ENCODE assay signal across 10 cellular contexts in the genomic region with DNA sequence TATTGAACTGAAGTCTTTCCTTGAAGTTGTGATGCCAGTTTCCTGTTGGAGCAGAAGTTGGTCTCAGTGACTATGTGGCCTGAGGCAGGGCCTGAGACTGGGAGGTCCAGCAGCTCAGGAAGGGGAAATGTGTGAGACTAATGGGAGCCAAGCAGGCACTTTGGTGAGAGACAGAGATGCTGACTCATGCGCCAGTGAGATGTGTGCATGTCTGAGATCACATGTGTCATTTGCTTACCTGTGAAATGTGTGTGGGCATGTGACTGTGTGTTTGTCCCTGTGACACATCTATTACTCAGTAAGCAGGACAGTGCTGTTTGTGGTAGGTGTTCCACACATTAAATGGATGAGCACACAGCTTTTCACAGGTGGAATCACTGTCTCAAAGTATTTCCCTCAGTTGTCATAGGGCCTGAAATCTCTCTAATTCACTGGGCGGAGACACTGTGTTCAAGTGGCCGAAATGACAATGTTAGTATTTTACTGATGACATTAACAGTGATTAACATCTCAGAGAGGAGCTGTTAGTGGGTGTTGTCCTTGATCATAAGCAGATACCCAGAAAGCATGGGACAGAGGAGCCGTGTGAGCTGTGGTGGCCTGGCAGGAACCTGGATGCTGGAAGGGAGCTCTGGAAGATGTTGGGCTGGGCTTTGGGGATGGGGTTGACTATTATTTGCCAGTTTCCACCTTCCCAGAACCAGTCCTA. TPM values are rescaled to one million over a fixed set of nuclear protein-coding genes. Genes with fewer than 3 reads are reported as not detected.
A peak's percentile ranks its signal among the peaks of the same experiment; 100 is the strongest.
DNase-seq lines count a peak whose midpoint lies in the region; ATAC-seq and TF ChIP-seq lines count a peak whose summit lies in the region.
"Had no signal": no experiment of that assay in that cellular context is flagged by ENCODE, and none has a peak within 500 bp of the region (broad histone marks: within the 10 kb centered on the region; RNA-seq: fewer than 3 reads in every experiment).

No MANE protein-coding gene starts in this region.

- H3K36me3 ChIP-seq in gastrocnemius medialis, result peaks cover 0 to 17% of the 10 kb centered on the region in 2 donors

- no peak overlapping the region for H3K4me3 Mint-ChIP-seq in MCF 10A (ENCODE audit: unreplicated experiment)
- H3K4me3 Mint-ChIP-seq: activated B cell treated with CpG ODN at 0.5 μM for 24 hours had no signal

- H3K27ac ChIP-seq in gastrocnemius medialis, result no peak overlapping the region

- ATAC-seq in gastrocnemius medialis (peak; percentile 44 to 61), GM18867 (IDR thresholded peaks at IDR 0.05; ENCODE audit: unreplicated experiment) (no peak)

- H3K9me3 ChIP-seq in gastrocnemius medialis, result no peaks in the 10 kb centered on the region

- H3K9me3 Mint-ChIP-seq in MCF 10A (ENCODE audit: unreplicated experiment), result no peaks in the 10 kb centered on the region
- H3K9me3 Mint-ChIP-seq: activated B cell treated with CpG ODN at 0.5 μM for 24 hours had no signal

- H3K4me1 ChIP-seq in gastrocnemius medialis, result peaks cover 8% of the 10 kb centered on the region in 2 donors

- intact Hi-C loops in MCF 10A (cut with micrococcal nuclease) (loop anchor here (10.0 kb wide), 1 partner anchor 226 kb away; no protein-coding TSS in a partner anchor), gastrocnemius medialis (cut with DNase I; ENCODE audit: low total_unique reads) (no loop called here)

- TF ChIP-seq POLR2A in gastrocnemius medialis (IDR thresholded peaks at IDR 0.05), result no peak

- H3K4me1 Mint-ChIP-seq in MCF 10A (ENCODE audit: insufficient read depth, unreplicated experiment), result peaks cover 21% of the 10 kb centered on the region
- H3K4me1 Mint-ChIP-seq: activated B cell treated with CpG ODN at 0.5 μM for 24 hours had no signal

- H3K27me3 ChIP-seq in gastrocnemius medialis, result no peaks in the 10 kb centered on the region

- no peak overlapping the region for H3K4me3 ChIP-seq in GM12865 (ENCODE audit: low read depth, low read length)
- H3K4me3 ChIP-seq in gastrocnemius medialis, result no peak overlapping the region

- CTCF ChIA-PET in MCF 10A (lab: Yijun Ruan, JAX), result interaction anchor here (0.6 to 2.3 kb wide), 5 partner anchors 9 to 152 kb away, joined by 3 to 11 read pairs (median 3); no protein-coding TSS in a partner anchor

- H3K27me3 Mint-ChIP-seq in MCF 10A (ENCODE audit: insufficient read depth, unreplicated experiment), result no peaks in the 10 kb centered on the region
- H3K27me3 Mint-ChIP-seq: activated B cell treated with CpG ODN at 0.5 μM for 24 hours had no signal

- in situ Hi-C loops in gastrocnemius medialis (cut with MboI; ENCODE audit: low sequenced_read_pairs in 4 of 4), result loop anchor here in 1 of 4 donors (10.0 kb wide), 1 partner anchor 76 kb away; a partner anchor contains a TSS

- peak overlapping the region; percentile 50 for H3K27ac Mint-ChIP-seq in MCF 10A (ENCODE audit: low read depth, unreplicated experiment)
- H3K27ac Mint-ChIP-seq: activated B cell treated with CpG ODN at 0.5 μM for 24 hours had no signal

- peak; percentile 30 for DNase-seq in GM12865 (ENCODE audit: low read depth)
- DNase-seq in LHCN-M2 (ENCODE audit: low read depth), result peak; percentile 55
- peak; percentile 68 for DNase-seq in MCF 10A (ENCODE audit: unreplicated experiment)
- DNase-seq in gastrocnemius medialis, result no peak
- no peak for DNase-seq in LoVo (ENCODE audit: low spot score)
- DNase-seq in NCI-H1048 (lab: John Stamatoyannopoulos, UW), result no peak
- no peak for DNase-seq in cerebellum (ENCODE audit: low spot score)
- DNase-seq: activated B cell treated with CpG ODN at 0.5 μM for 24 hours had no signal

- BruUV-seq in MCF 10A (replicated peaks; lab: Mats Ljungman, UMichigan), result no TSS peak

- TF ChIP-seq CTCF in GM12865 (IDR thresholded peaks at IDR 0.05; ENCODE audit: insufficient read depth, low read depth, low read length, missing control alignments) (no peak), MCF 10A (IDR thresholded peaks at IDR 0.05; ENCODE audit: unreplicated experiment) (no peak), gastrocnemius medialis (IDR thresholded peaks at IDR 0.05 in 4 of 5, conservative IDR thresholded peaks at IDR 0.05 in 1 of 5) (no peak)

- peaks cover 13% of the 10 kb centered on the region for H3K36me3 Mint-ChIP-seq in MCF 10A (ENCODE audit: insufficient read depth, unreplicated experiment)

- POLR2A ChIA-PET in MCF 10A (lab: Yijun Ruan, JAX), result interaction anchor here (0.6 to 1.7 kb wide), 13 partner anchors 9 to 246 kb away, joined by 3 to 16 read pairs (median 3); a partner anchor contains a TSS

RNA-seq across cellular contexts. Expression of a gene that starts 7.4 kb away (rescaled TPM):
- total RNA-seq in LHCN-M2 (2014; rRNA removed) (14.5 and 23.0 TPM in 2 replicates), MCF 10A (2022) (5.7 and 10.0 TPM in 2 replicates), gastrocnemius medialis (10 to 100 TPM; 12.3 to 19.2 (median 16.3) TPM), cerebellum (16.2 TPM)
- 24.6 TPM for polyA plus RNA-seq in LHCN-M2 (2012)

RNA-seq across cellular contexts. Expression of a gene that starts 13.2 kb away (rescaled TPM):
- total RNA-seq in LHCN-M2 (2014; rRNA removed) (0.98 and 1.4 TPM in 2 replicates), MCF 10A (2022) (0.37 and 1.1 TPM in 2 replicates), gastrocnemius medialis (under 1 TPM in 2 of 4 donors, not detected in 2; 0.53 to 0.61 TPM), cerebellum (4.0 TPM)
- 0.60 TPM for polyA plus RNA-seq in LHCN-M2 (2012)

RNA-seq across cellular contexts. Expression of a gene that starts 16.0 kb away (rescaled TPM):
- 22.8 and 33.0 TPM in 2 replicates for total RNA-seq in LHCN-M2 (2014; rRNA removed)
- polyA plus RNA-seq in LHCN-M2 (2012), result 62.0 TPM
- 45.4 and 48.2 TPM in 2 replicates for total RNA-seq in MCF 10A (2022)
- 10 to 100 TPM in 3 of 4 donors, 1 to 10 TPM in 1; 4.5 to 26.7 (median 22.0) TPM for total RNA-seq in gastrocnemius medialis
- 7.5 TPM for total RNA-seq in cerebellum

RNA-seq across cellular contexts. Expression of a gene that starts 29.7 kb away (rescaled TPM):
- total RNA-seq in LHCN-M2 (2014; rRNA removed) (not detected in 2 replicates), MCF 10A (2022) (not detected in 2 replicates), gastrocnemius medialis (not detected), cerebellum (not detected)
- polyA plus RNA-seq in LHCN-M2 (2012), result not detected
- total RNA-seq: activated B cell treated with CpG ODN at 0.5 μM for 24 hours, skeletal muscle tissue had no signal

RNA-seq across cellular contexts. Expression of a gene that starts 30.2 kb away (rescaled TPM):
- total RNA-seq in LHCN-M2 (2014; rRNA removed) (2.8 and 3.6 TPM in 2 replicates), MCF 10A (2022) (4.6 and 7.0 TPM in 2 replicates), gastrocnemius medialis (1 to 10 TPM; 1.9 to 6.4 (median 6.1) TPM), cerebellum (9.3 TPM)
- polyA plus RNA-seq in LHCN-M2 (2012), result 11.5 TPM

Comparison
In these comparisons a context has a peak if more than half of its experiments do, and no peak if none do; other contexts are left out.
1. DNase-seq: peak in GM12865 (single experiment), LHCN-M2 (single experiment) and MCF 10A (single experiment); none in gastrocnemius medialis (0 of 2), LoVo (single experiment), NCI-H1048 (single experiment) and cerebellum (single experiment).